8 cellular contexts compared by ENCODE assay signal in genomic region chr17:17445925-17446665, GRCh38. TPM values are rescaled to one million over a fixed set of nuclear protein-coding genes. Genes with fewer than 3 reads are reported as not detected.
DNase-seq lines count a peak whose midpoint lies in the region; ATAC-seq and TF ChIP-seq lines count a peak whose summit lies in the region.
"Had no signal": no experiment of that assay in that cellular context is flagged by ENCODE, and none has a peak within 500 bp of the region (broad histone marks: within the 10 kb centered on the region; RNA-seq: fewer than 3 reads in every experiment).

No MANE protein-coding gene starts in this region.

- no peaks in the 10 kb centered on the region for H3K9me3 Mint-ChIP-seq in type B pancreatic cell
- no peaks in the 10 kb centered on the region for H3K9me3 Mint-ChIP-seq in activated CD4-positive, alpha-beta memory T cell treated with anti-CD3 and anti-CD28 coated beads for 36 hours
- peaks cover 0 to 7% of the 10 kb centered on the region in 2 donors for H3K9me3 Mint-ChIP-seq in stimulated activated naive CD8-positive, alpha-beta T cell treated with anti-CD3 and anti-CD28 coated beads, Interleukin-15, amount 100 ng/mL, for 72 hours

- no peak overlapping the region for H3K4me3 Mint-ChIP-seq in type B pancreatic cell
- no peak overlapping the region for H3K4me3 Mint-ChIP-seq in activated CD4-positive, alpha-beta memory T cell treated with anti-CD3 and anti-CD28 coated beads for 36 hours
- H3K4me3 Mint-ChIP-seq in stimulated activated naive CD8-positive, alpha-beta T cell treated with anti-CD3 and anti-CD28 coated beads, Interleukin-15, amount 100 ng/mL, for 72 hours, result no peak overlapping the region

- CTCF ChIA-PET in activated CD4-positive, alpha-beta memory T cell treated with anti-CD3 and anti-CD28 coated beads for 36 hours (lab: Charles Lee), result interaction anchor here (0.9 kb wide), 1 partner anchor 90 kb away, joined by 3 read pairs; no protein-coding TSS in a partner anchor

- no peaks in the 10 kb centered on the region for H3K36me3 Mint-ChIP-seq in type B pancreatic cell
- no peaks in the 10 kb centered on the region for H3K36me3 Mint-ChIP-seq in activated CD4-positive, alpha-beta memory T cell treated with anti-CD3 and anti-CD28 coated beads for 36 hours

- H3K4me1 Mint-ChIP-seq in type B pancreatic cell (ENCODE audit: unreplicated experiment), result peaks cover 16% of the 10 kb centered on the region
- no peaks in the 10 kb centered on the region for H3K4me1 Mint-ChIP-seq in activated CD4-positive, alpha-beta memory T cell treated with anti-CD3 and anti-CD28 coated beads for 36 hours (ENCODE audit: low read depth)
- H3K4me1 Mint-ChIP-seq in stimulated activated naive CD8-positive, alpha-beta T cell treated with anti-CD3 and anti-CD28 coated beads, Interleukin-15, amount 100 ng/mL, for 72 hours, result no peaks in the 10 kb centered on the region

- TF ChIP-seq CTCF in type B pancreatic cell (conservative IDR thresholded peaks at IDR 0.05), result no peak

- no peak for ATAC-seq in stimulated activated naive CD8-positive, alpha-beta T cell treated with anti-CD3 and anti-CD28 coated beads, Interleukin-15, amount 100 ng/mL, for 72 hours

- H3K27me3 Mint-ChIP-seq in type B pancreatic cell, result peaks cover 4% of the 10 kb centered on the region
- H3K27me3 Mint-ChIP-seq in activated CD4-positive, alpha-beta memory T cell treated with anti-CD3 and anti-CD28 coated beads for 36 hours, result no peaks in the 10 kb centered on the region
- no peaks in the 10 kb centered on the region for H3K27me3 Mint-ChIP-seq in stimulated activated naive CD8-positive, alpha-beta T cell treated with anti-CD3 and anti-CD28 coated beads, Interleukin-15, amount 100 ng/mL, for 72 hours

- peak overlapping the region; percentile 68 for H3K27ac Mint-ChIP-seq in type B pancreatic cell
- H3K27ac Mint-ChIP-seq in activated CD4-positive, alpha-beta memory T cell treated with anti-CD3 and anti-CD28 coated beads for 36 hours, result no peak overlapping the region
- peak overlapping the region in 1 of 2 donors; percentile 84 for H3K27ac Mint-ChIP-seq in stimulated activated naive CD8-positive, alpha-beta T cell treated with anti-CD3 and anti-CD28 coated beads, Interleukin-15, amount 100 ng/mL, for 72 hours

- DNase-seq in HK-2 (ENCODE audit: unreplicated experiment) (peak; percentile 82), T1000 (lab: John Stamatoyannopoulos, UW) (peak; percentile 86), iris pigment epithelial cell (ENCODE audit: low read depth) (peak; percentile 88), type B pancreatic cell (ENCODE audit: extremely low spot score, unreplicated experiment) (no peak), COLO829 (ENCODE audit: low spot score) (no peak)
- DNase-seq in activated CD4-positive, alpha-beta memory T cell treated with anti-CD3 and anti-CD28 coated beads for 36 hours, result no peak
- no peak for DNase-seq in stimulated activated naive CD8-positive, alpha-beta T cell treated with anti-CD3 and anti-CD28 coated beads, Interleukin-15, amount 100 ng/mL, for 72 hours
- DNase-seq: cortex of kidney had no signal

- intact Hi-C loops in activated CD4-positive, alpha-beta memory T cell treated with anti-CD3 and anti-CD28 coated beads for 36 hours (cut with micrococcal nuclease), result no loop called here

- POLR2A ChIA-PET in activated CD4-positive, alpha-beta memory T cell treated with anti-CD3 and anti-CD28 coated beads for 36 hours (lab: Charles Lee), result no interaction called here

RNA-seq across cellular contexts. Expression of gene MED9, which starts 30.7 kb away (rescaled TPM):
- total RNA-seq in type B pancreatic cell (ENCODE audit: low replicate concordance), result 19.1 and 19.3 TPM in 2 replicates
- total RNA-seq in activated CD4-positive, alpha-beta memory T cell treated with anti-CD3 and anti-CD28 coated beads for 36 hours, result 10 to 100 TPM; 12.1 to 12.2 TPM

RNA-seq across cellular contexts. Expression of gene RASD1, which starts 50.1 kb away (rescaled TPM):
- total RNA-seq in type B pancreatic cell (ENCODE audit: low replicate concordance), result 6.4 and 9.2 TPM in 2 replicates
- under 1 TPM; 0.27 to 0.33 TPM for total RNA-seq in activated CD4-positive, alpha-beta memory T cell treated with anti-CD3 and anti-CD28 coated beads for 36 hours

Comparison
In these comparisons a context has a peak if more than half of its experiments do, and no peak if none do; other contexts are left out.
1. DNase-seq: peak in HK-2 (single experiment), T1000 (single experiment) and iris pigment epithelial cell (single experiment); none in type B pancreatic cell (single experiment), COLO829 (single experiment), activated CD4-positive, alpha-beta memory T cell treated with anti-CD3 and anti-CD28 coated beads for 36 hours (single experiment) and stimulated activated naive CD8-positive, alpha-beta T cell treated with anti-CD3 and anti-CD28 coated beads, Interleukin-15, amount 100 ng/mL, for 72 hours (0 of 2).